Comparison of ENCODE assay signal across 11 cellular contexts in genomic region chr15:66779331-66780009, GRCh38.
DNase-seq lines count a peak whose midpoint lies in the region; ATAC-seq and TF ChIP-seq lines count a peak whose summit lies in the region.
"Had no signal": no experiment of that assay in that cellular context is flagged by ENCODE, and none has a peak within 500 bp of the region (broad histone marks: within the 10 kb centered on the region; RNA-seq: fewer than 3 reads in every experiment).

No MANE protein-coding gene starts in this region.

- DNase-seq in right cardiac atrium = no peak
- no peak for DNase-seq in left ventricle myocardium inferior
- peak; percentile 67 for DNase-seq in colonic mucosa
- DNase-seq in neural crest cell (ENCODE audit: low read depth, low spot score) = no peak
- no peak for DNase-seq in stimulated activated naive CD4-positive, alpha-beta T cell (lab: John Stamatoyannopoulos, UW)
- no peak for DNase-seq in MM.1S
- no peak for DNase-seq in anterior cingulate cortex (lab: John Stamatoyannopoulos, UW)
- DNase-seq: activated CD4-positive, alpha-beta T cell treated with anti-CD3 and anti-CD28 coated beads for 4 hours; stimulated activated CD4-positive, alpha-beta T cell treated with anti-CD3 and anti-CD28 coated beads, Interleukin-12 subunit alpha, Interleukin-12 subunit beta, amount 100 ng/mL, for 4 hours; T-helper 1 cell had no signal

- no peaks in the 10 kb centered on the region for H3K9me2 ChIP-seq in MM.1S (replicated peaks; ENCODE audit: insufficient read depth, low read length)

- peak overlapping the region; percentile 75 for H3K27ac Mint-ChIP-seq in neural crest cell (ENCODE audit: unreplicated experiment)

- intact Hi-C loops in right cardiac atrium (cut with DNase I) (loop anchor here (5.0 to 10.0 kb wide), 3 partner anchors 65 to 175 kb away; no protein-coding TSS in a partner anchor), left ventricle myocardium inferior (cut with micrococcal nuclease) (loop anchor here (10.0 kb wide), 2 partner anchors 75 to 165 kb away; partner anchors contain the start of gene SMAD6), colonic mucosa (cut with DNase I) (loop anchor here (5.0 kb wide), 1 partner anchor 68 kb away; no protein-coding TSS in a partner anchor)

- H3F3A ChIP-seq in MM.1S (ENCODE audit: insufficient read depth, low read length) = no peaks in the 10 kb centered on the region

- H3K4me1 Mint-ChIP-seq in neural crest cell = peaks cover 14% of the 10 kb centered on the region

- H3K27ac ChIP-seq in right cardiac atrium (ENCODE audit: low read length) (peak overlapping the region; percentile 35), left ventricle myocardium inferior (replicated peaks) (no peak overlapping the region), colonic mucosa (peak overlapping the region; percentile 81), MM.1S (ENCODE audit: low read length) (no peak overlapping the region)

- no peak overlapping the region for H3K4me3 ChIP-seq in right cardiac atrium (ENCODE audit: low read length)
- no peak overlapping the region for H3K4me3 ChIP-seq in left ventricle myocardium inferior
- no peak overlapping the region for H3K4me3 ChIP-seq in colonic mucosa
- H3K4me3 ChIP-seq in MM.1S (ENCODE audit: low read length) = no peak overlapping the region

- H3K79me2 ChIP-seq in MM.1S (ENCODE audit: low read length) = no peaks in the 10 kb centered on the region

- TF ChIP-seq CTCF in left ventricle myocardium inferior (IDR thresholded peaks at IDR 0.05; ENCODE audit: borderline replicate concordance) = no peak
- TF ChIP-seq CTCF in colonic mucosa (IDR thresholded peaks at IDR 0.05) = no peak
- no peak for TF ChIP-seq CTCF in neural crest cell (conservative IDR thresholded peaks at IDR 0.05)
- TF ChIP-seq CTCF in MM.1S (IDR thresholded peaks at IDR 0.05; ENCODE audit: low read length) = no peak

- no peak for ATAC-seq in right cardiac atrium
- ATAC-seq in HG03139 (IDR thresholded peaks at IDR 0.05; ENCODE audit: unreplicated experiment) = no peak

- no peak overlapping the region for H2AFZ ChIP-seq in MM.1S (ENCODE audit: low read length)

- H3K9ac ChIP-seq in colonic mucosa (ENCODE audit: low read depth in 2 of 2, low read length in 2 of 2) (peak overlapping the region in 1 of 2 donors; percentile 46), MM.1S (ENCODE audit: low read length) (no peak overlapping the region)

- no peaks in the 10 kb centered on the region for H3K36me3 Mint-ChIP-seq in neural crest cell (ENCODE audit: low read depth)

- H3K9me3 Mint-ChIP-seq in neural crest cell = no peaks in the 10 kb centered on the region

- H3K4me1 ChIP-seq in right cardiac atrium (ENCODE audit: control insufficient read depth, insufficient read depth, low read length) (peaks cover 24% of the 10 kb centered on the region), left ventricle myocardium inferior (peaks cover 50% of the 10 kb centered on the region), colonic mucosa (peaks cover 10% of the 10 kb centered on the region), MM.1S (ENCODE audit: low read length) (no peaks in the 10 kb centered on the region)

- H3K27me3 ChIP-seq in right cardiac atrium (ENCODE audit: control insufficient read depth, insufficient read depth) (no peaks in the 10 kb centered on the region), left ventricle myocardium inferior (ENCODE audit: low read depth) (no peaks in the 10 kb centered on the region), colonic mucosa (no peaks in the 10 kb centered on the region), MM.1S (replicated peaks; ENCODE audit: insufficient read depth, low read length) (no peaks in the 10 kb centered on the region)

- H3K4me2 ChIP-seq in MM.1S (ENCODE audit: low read depth, low read length) = no peak overlapping the region

- H3K9me3 ChIP-seq in right cardiac atrium (ENCODE audit: control insufficient read depth, low read length) (no peaks in the 10 kb centered on the region), left ventricle myocardium inferior (replicated peaks) (no peaks in the 10 kb centered on the region), colonic mucosa (no peaks in the 10 kb centered on the region), MM.1S (replicated peaks; ENCODE audit: insufficient read depth, low read length) (no peaks in the 10 kb centered on the region)

- 84% methylated on average over 4 of the region's 4 CpGs for WGBS in right cardiac atrium

- no peak overlapping the region for H3K4me3 Mint-ChIP-seq in neural crest cell

- H3K27me3 Mint-ChIP-seq in neural crest cell (ENCODE audit: low read depth) = no peaks in the 10 kb centered on the region

- no peaks in the 10 kb centered on the region for H4K20me1 ChIP-seq in MM.1S (ENCODE audit: insufficient read depth, low read length)

- H3K36me3 ChIP-seq in left ventricle myocardium inferior (peaks cover 11% of the 10 kb centered on the region), colonic mucosa (no peaks in the 10 kb centered on the region), MM.1S (replicated peaks; ENCODE audit: insufficient read depth, low read length) (no peaks in the 10 kb centered on the region)

Comparison
In these comparisons a context has a peak if more than half of its experiments do, and no peak if none do; other contexts are left out.
1. H3K27ac ChIP-seq: peak in right cardiac atrium (single experiment) and colonic mucosa (single experiment); none in left ventricle myocardium inferior (single experiment) and MM.1S (single experiment).